In the genomic region with DNA sequence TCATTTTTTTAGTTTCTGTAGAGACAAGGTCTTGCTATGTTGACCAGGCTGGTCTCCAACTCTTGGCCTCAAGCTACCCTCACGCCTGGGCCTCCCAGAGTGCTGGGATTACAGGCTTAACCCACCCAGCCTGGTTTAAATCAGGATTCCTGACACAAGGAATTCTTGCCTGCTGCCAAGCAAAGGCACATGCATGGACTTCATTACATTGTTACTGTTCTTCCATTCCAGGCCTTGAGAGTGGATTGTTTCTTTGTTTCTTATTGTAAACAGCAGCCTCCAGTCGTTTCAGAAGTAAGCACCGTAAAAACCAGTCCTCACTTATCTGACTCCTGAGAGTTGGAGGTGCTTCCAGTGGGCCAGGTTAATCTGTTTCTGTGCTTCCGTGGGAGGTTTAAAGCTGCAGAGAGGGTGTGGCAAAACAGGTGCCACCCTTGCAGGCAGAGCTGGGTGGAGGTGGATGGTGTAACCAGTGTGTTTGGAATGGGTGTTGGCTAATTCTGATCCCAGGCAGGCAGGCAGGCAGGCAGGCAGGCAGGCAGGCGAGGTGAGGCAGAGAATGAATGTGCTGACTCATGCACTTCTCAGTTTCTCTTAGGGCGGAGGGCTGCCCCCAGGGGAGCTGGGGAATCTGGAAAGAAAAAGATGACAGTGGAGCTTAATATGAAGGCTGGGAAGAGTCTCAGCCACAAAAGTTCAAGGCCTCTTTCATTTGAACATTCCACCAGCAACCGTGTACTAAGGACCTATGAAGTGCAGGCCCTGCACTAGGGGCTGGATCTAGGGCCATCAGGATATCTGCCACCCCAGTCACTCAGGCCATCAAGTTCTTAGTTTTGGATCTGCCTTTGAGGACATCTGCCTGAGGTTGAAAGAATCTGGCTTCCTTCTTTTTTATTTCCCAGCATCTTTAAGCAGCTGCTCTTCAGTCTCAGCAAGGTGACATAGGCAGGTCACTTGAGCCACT, we compare ENCODE assay signal across 1 cellular context.
TF ChIP-seq lines count a peak whose summit lies in the region.

No MANE protein-coding gene starts in this region.

TF ChIP-seq in K562, 482 proteins besides CTCF, POLR2A, EP300 and RAD21 (continued from another document and continues in another):
- TF ChIP-seq HMG20B (CRISPR knock-in tag; IDR thresholded peaks at IDR 0.05) (no peak), ZNF77 (CRISPR knock-in tag; IDR thresholded peaks at IDR 0.05) (no peak), HDAC2 (IDR thresholded peaks at IDR 0.05) (peak; percentile 49), ZNF589 (CRISPR knock-in tag; IDR thresholded peaks at IDR 0.05; ENCODE audit: low read depth) (no peak), SRSF1 (IDR thresholded peaks at IDR 0.05; ENCODE audit: low read depth, low read length) (no peak), ZKSCAN1 (IDR thresholded peaks at IDR 0.05; ENCODE audit: low read depth, low read length) (no peak), DDX20 (tag; IDR thresholded peaks at IDR 0.05; ENCODE audit: low read depth) (no peak), FOXM1 (IDR thresholded peaks at IDR 0.05; ENCODE audit: low read depth) (no peak), FOXM1 (CRISPR knock-in tag; IDR thresholded peaks at IDR 0.05; ENCODE audit: low read depth) (no peak), BCL6 (CRISPR knock-in tag; IDR thresholded peaks at IDR 0.05) (no peak), HNRNPUL1 (IDR thresholded peaks at IDR 0.05; ENCODE audit: low read length) (no peak), ZNF507 (tag; conservative IDR thresholded peaks at IDR 0.05) (no peak), FOXK2 (conservative IDR thresholded peaks at IDR 0.05 in 1 of 2, IDR thresholded peaks at IDR 0.05 in 1 of 2; ENCODE audit: low read depth in 2 of 2) (peak in 1 of 2 experiments; percentile 50; a peak in 3 of 4 replicates), ZNF586 (CRISPR knock-in tag; conservative IDR thresholded peaks at IDR 0.05) (no peak), ARID2 (IDR thresholded peaks at IDR 0.05) (no peak), ZNF134 (CRISPR knock-in tag; conservative IDR thresholded peaks at IDR 0.05) (no peak), CBFA2T2 (conservative IDR thresholded peaks at IDR 0.05) (no peak), BDP1 (IDR thresholded peaks at IDR 0.05; ENCODE audit: insufficient read depth, insufficient read length) (no peak), DACH1 (IDR thresholded peaks at IDR 0.05; ENCODE audit: partially characterized antibody) (no peak), CBX2 (IDR thresholded peaks at IDR 0.05; ENCODE audit: insufficient read depth, low read length, poor library complexity, severe bottlenecking) (no peak), HEY1 (CRISPR knock-in tag; IDR thresholded peaks at IDR 0.05; ENCODE audit: borderline replicate concordance) (no peak), ZNF785 (CRISPR knock-in tag; IDR thresholded peaks at IDR 0.05) (no peak), SOX6 (IDR thresholded peaks at IDR 0.05) (0 out of 2 replicates have a peak, but pooled peaks have one; percentile 27), ATF1 (CRISPR knock-in tag; IDR thresholded peaks at IDR 0.05) (no peak), ATF1 (tag; IDR thresholded peaks at IDR 0.05) (peak; percentile 22; the same call in 1 of the 2 replicates), NFIC (IDR thresholded peaks at IDR 0.05) (peak; percentile 29; the same call in 1 of the 2 replicates), ESRRB (CRISPR knock-in tag; IDR thresholded peaks at IDR 0.05; ENCODE audit: borderline replicate concordance) (no peak), SMAD1 (IDR thresholded peaks at IDR 0.05; ENCODE audit: low read depth, low read length, partially characterized antibody) (no peak), ETV6 (IDR thresholded peaks at IDR 0.05; ENCODE audit: borderline replicate concordance in 1 of 2, low read depth in 2 of 2, low read length in 1 of 2) (no peak), ETV6 (CRISPR knock-in tag; IDR thresholded peaks at IDR 0.05; ENCODE audit: borderline replicate concordance) (no peak), NBN (IDR thresholded peaks at IDR 0.05; ENCODE audit: low read depth) (peak; percentile 63; the same call in 1 of the 2 replicates), RFX7 (CRISPR knock-in tag; IDR thresholded peaks at IDR 0.05) (no peak), SAP30 (IDR thresholded peaks at IDR 0.05; ENCODE audit: borderline replicate concordance, insufficient read depth, low read depth, low read length, poor library complexity, severe bottlenecking) (no peak)
- TF ChIP-seq, protein P1, sequence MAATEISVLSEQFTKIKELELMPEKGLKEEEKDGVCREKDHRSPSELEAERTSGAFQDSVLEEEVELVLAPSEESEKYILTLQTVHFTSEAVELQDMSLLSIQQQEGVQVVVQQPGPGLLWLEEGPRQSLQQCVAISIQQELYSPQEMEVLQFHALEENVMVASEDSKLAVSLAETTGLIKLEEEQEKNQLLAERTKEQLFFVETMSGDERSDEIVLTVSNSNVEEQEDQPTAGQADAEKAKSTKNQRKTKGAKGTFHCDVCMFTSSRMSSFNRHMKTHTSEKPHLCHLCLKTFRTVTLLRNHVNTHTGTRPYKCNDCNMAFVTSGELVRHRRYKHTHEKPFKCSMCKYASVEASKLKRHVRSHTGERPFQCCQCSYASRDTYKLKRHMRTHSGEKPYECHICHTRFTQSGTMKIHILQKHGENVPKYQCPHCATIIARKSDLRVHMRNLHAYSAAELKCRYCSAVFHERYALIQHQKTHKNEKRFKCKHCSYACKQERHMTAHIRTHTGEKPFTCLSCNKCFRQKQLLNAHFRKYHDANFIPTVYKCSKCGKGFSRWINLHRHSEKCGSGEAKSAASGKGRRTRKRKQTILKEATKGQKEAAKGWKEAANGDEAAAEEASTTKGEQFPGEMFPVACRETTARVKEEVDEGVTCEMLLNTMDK (IDR thresholded peaks at IDR 0.05; ENCODE audit: borderline replicate concordance, insufficient read depth, low read depth, low read length, poor library complexity, severe bottlenecking): no peak
- TF ChIP-seq, protein P2, sequence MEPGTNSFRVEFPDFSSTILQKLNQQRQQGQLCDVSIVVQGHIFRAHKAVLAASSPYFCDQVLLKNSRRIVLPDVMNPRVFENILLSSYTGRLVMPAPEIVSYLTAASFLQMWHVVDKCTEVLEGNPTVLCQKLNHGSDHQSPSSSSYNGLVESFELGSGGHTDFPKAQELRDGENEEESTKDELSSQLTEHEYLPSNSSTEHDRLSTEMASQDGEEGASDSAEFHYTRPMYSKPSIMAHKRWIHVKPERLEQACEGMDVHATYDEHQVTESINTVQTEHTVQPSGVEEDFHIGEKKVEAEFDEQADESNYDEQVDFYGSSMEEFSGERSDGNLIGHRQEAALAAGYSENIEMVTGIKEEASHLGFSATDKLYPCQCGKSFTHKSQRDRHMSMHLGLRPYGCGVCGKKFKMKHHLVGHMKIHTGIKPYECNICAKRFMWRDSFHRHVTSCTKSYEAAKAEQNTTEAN (CRISPR knock-in tag; IDR thresholded peaks at IDR 0.05): no peak
- TF ChIP-seq, protein P3, sequence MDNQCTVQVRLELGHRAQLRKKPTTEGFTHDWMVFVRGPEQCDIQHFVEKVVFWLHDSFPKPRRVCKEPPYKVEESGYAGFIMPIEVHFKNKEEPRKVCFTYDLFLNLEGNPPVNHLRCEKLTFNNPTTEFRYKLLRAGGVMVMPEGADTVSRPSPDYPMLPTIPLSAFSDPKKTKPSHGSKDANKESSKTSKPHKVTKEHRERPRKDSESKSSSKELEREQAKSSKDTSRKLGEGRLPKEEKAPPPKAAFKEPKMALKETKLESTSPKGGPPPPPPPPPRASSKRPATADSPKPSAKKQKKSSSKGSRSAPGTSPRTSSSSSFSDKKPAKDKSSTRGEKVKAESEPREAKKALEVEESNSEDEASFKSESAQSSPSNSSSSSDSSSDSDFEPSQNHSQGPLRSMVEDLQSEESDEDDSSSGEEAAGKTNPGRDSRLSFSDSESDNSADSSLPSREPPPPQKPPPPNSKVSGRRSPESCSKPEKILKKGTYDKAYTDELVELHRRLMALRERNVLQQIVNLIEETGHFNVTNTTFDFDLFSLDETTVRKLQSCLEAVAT (IDR thresholded peaks at IDR 0.05): peak in 1 of 2 experiments; percentile 82; a peak in 3 of 4 replicates
- TF ChIP-seq, protein P4, sequence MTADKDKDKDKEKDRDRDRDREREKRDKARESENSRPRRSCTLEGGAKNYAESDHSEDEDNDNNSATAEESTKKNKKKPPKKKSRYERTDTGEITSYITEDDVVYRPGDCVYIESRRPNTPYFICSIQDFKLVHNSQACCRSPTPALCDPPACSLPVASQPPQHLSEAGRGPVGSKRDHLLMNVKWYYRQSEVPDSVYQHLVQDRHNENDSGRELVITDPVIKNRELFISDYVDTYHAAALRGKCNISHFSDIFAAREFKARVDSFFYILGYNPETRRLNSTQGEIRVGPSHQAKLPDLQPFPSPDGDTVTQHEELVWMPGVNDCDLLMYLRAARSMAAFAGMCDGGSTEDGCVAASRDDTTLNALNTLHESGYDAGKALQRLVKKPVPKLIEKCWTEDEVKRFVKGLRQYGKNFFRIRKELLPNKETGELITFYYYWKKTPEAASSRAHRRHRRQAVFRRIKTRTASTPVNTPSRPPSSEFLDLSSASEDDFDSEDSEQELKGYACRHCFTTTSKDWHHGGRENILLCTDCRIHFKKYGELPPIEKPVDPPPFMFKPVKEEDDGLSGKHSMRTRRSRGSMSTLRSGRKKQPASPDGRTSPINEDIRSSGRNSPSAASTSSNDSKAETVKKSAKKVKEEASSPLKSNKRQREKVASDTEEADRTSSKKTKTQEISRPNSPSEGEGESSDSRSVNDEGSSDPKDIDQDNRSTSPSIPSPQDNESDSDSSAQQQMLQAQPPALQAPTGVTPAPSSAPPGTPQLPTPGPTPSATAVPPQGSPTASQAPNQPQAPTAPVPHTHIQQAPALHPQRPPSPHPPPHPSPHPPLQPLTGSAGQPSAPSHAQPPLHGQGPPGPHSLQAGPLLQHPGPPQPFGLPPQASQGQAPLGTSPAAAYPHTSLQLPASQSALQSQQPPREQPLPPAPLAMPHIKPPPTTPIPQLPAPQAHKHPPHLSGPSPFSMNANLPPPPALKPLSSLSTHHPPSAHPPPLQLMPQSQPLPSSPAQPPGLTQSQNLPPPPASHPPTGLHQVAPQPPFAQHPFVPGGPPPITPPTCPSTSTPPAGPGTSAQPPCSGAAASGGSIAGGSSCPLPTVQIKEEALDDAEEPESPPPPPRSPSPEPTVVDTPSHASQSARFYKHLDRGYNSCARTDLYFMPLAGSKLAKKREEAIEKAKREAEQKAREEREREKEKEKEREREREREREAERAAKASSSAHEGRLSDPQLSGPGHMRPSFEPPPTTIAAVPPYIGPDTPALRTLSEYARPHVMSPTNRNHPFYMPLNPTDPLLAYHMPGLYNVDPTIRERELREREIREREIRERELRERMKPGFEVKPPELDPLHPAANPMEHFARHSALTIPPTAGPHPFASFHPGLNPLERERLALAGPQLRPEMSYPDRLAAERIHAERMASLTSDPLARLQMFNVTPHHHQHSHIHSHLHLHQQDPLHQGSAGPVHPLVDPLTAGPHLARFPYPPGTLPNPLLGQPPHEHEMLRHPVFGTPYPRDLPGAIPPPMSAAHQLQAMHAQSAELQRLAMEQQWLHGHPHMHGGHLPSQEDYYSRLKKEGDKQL (CRISPR knock-in tag; IDR thresholded peaks at IDR 0.05; ENCODE audit: borderline replicate concordance): no peak
- TF ChIP-seq, protein P5, sequence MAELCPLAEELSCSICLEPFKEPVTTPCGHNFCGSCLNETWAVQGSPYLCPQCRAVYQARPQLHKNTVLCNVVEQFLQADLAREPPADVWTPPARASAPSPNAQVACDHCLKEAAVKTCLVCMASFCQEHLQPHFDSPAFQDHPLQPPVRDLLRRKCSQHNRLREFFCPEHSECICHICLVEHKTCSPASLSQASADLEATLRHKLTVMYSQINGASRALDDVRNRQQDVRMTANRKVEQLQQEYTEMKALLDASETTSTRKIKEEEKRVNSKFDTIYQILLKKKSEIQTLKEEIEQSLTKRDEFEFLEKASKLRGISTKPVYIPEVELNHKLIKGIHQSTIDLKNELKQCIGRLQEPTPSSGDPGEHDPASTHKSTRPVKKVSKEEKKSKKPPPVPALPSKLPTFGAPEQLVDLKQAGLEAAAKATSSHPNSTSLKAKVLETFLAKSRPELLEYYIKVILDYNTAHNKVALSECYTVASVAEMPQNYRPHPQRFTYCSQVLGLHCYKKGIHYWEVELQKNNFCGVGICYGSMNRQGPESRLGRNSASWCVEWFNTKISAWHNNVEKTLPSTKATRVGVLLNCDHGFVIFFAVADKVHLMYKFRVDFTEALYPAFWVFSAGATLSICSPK (IDR thresholded peaks at IDR 0.05; ENCODE audit: borderline replicate concordance): no peak
- TF ChIP-seq, protein P6, sequence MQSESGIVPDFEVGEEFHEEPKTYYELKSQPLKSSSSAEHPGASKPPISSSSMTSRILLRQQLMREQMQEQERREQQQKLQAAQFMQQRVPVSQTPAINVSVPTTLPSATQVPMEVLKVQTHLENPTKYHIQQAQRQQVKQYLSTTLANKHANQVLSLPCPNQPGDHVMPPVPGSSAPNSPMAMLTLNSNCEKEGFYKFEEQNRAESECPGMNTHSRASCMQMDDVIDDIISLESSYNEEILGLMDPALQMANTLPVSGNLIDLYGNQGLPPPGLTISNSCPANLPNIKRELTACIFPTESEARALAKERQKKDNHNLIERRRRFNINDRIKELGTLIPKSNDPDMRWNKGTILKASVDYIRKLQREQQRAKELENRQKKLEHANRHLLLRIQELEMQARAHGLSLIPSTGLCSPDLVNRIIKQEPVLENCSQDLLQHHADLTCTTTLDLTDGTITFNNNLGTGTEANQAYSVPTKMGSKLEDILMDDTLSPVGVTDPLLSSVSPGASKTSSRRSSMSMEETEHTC (IDR thresholded peaks at IDR 0.05): no peak
- TF ChIP-seq, protein P7, sequence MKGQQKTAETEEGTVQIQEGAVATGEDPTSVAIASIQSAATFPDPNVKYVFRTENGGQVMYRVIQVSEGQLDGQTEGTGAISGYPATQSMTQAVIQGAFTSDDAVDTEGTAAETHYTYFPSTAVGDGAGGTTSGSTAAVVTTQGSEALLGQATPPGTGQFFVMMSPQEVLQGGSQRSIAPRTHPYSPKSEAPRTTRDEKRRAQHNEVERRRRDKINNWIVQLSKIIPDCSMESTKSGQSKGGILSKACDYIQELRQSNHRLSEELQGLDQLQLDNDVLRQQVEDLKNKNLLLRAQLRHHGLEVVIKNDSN (CRISPR knock-in tag; IDR thresholded peaks at IDR 0.05): no peak
- TF ChIP-seq, protein P8, sequence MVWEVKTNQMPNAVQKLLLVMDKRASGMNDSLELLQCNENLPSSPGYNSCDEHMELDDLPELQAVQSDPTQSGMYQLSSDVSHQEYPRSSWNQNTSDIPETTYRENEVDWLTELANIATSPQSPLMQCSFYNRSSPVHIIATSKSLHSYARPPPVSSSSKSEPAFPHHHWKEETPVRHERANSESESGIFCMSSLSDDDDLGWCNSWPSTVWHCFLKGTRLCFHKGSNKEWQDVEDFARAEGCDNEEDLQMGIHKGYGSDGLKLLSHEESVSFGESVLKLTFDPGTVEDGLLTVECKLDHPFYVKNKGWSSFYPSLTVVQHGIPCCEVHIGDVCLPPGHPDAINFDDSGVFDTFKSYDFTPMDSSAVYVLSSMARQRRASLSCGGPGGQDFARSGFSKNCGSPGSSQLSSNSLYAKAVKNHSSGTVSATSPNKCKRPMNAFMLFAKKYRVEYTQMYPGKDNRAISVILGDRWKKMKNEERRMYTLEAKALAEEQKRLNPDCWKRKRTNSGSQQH (CRISPR knock-in tag; IDR thresholded peaks at IDR 0.05): no peak
